7 cellular contexts compared by ENCODE assay signal in genomic region chr7:48084727-48085432, GRCh38. TPM values are rescaled to one million over a fixed set of nuclear protein-coding genes. Genes with fewer than 3 reads are reported as not detected.
DNase-seq lines count a peak whose midpoint lies in the region; ATAC-seq and TF ChIP-seq lines count a peak whose summit lies in the region.

No MANE protein-coding gene starts in this region.

- H3K4me3 ChIP-seq in Peyer's patch = no peak overlapping the region
- H3K4me3 ChIP-seq in heart right ventricle = no peak overlapping the region

- intact Hi-C loops in heart right ventricle (cut with DNase I) = loop anchor here in 4 of 10 donors (5.0 kb wide), 4 partner anchors 48 to 108 kb away; partner anchors contain the start of genes C7orf57 (in 2 of the 4) and HUS1 (in 2 of the 4)

- H3K36me3 ChIP-seq in Peyer's patch (no peaks in the 10 kb centered on the region), heart right ventricle (no peaks in the 10 kb centered on the region)

- no peaks in the 10 kb centered on the region for H3K27me3 ChIP-seq in Peyer's patch
- no peaks in the 10 kb centered on the region for H3K27me3 ChIP-seq in heart right ventricle

- TF ChIP-seq CTCF in Peyer's patch (IDR thresholded peaks at IDR 0.05) (peak in 2 of 6 experiments; percentile 7 to 24), heart right ventricle (IDR thresholded peaks at IDR 0.05) (no peak)

- peak in 2 of 3 donors; percentile 71 to 88 for DNase-seq in Peyer's patch
- DNase-seq in activated T-helper 9 cell treated with anti-CD3 and anti-CD28 coated beads, Interleukin-2, amount 50 U/mL, for 16 hours (ENCODE audit: low read depth) = peak; percentile 63
- peak; percentile 40 to 63 for DNase-seq in heart right ventricle
- peak; percentile 32 to 58 for DNase-seq in stimulated activated CD4-positive, alpha-beta T cell treated with anti-CD3 and anti-CD28 coated beads, Interleukin-1b, Interleukin-23, amount 100 ng/mL, for 4 hours (ENCODE audit: low read depth in 2 of 2)
- DNase-seq in NCI-H345 (lab: John Stamatoyannopoulos, UW) = no peak

- TF ChIP-seq POLR2A in Peyer's patch (IDR thresholded peaks at IDR 0.05) = peak in 1 of 2 donors; percentile 23

- 65 to 78% methylated on average over 9 of the region's 9 CpGs for WGBS in heart right ventricle, 2 donors

- peak overlapping the region; percentile 52 to 63 (median 60) for H3K27ac ChIP-seq in Peyer's patch
- peak overlapping the region in 6 of 10 donors; percentile 3 to 97 (median 16) for H3K27ac ChIP-seq in heart right ventricle

- ATAC-seq in GM18907 (IDR thresholded peaks at IDR 0.05; ENCODE audit: unreplicated experiment) (peak; percentile 69), HG03045 (IDR thresholded peaks at IDR 0.05; ENCODE audit: unreplicated experiment) (peak; percentile 54), heart right ventricle (peak in 5 of 8 donors; percentile 12 to 52 (median 32))

- H3K9me3 ChIP-seq in Peyer's patch (no peaks in the 10 kb centered on the region), heart right ventricle (no peaks in the 10 kb centered on the region)

- H3K4me1 ChIP-seq in Peyer's patch = peaks cover 0 to 46% (median 13%) of the 10 kb centered on the region in 4 donors
- peaks cover 2 to 62% (median 43%) of the 10 kb centered on the region in 9 donors for H3K4me1 ChIP-seq in heart right ventricle

RNA-seq across cellular contexts. Expression of gene UPP1, which starts 4.2 kb away (rescaled TPM):
- 10 to 100 TPM; 15.4 to 24.0 (median 16.4) TPM for total RNA-seq in Peyer's patch
- total RNA-seq in heart right ventricle = 10 to 100 TPM; 14.4 to 26.6 (median 17.4) TPM
- polyA plus RNA-seq in heart right ventricle = 10 to 100 TPM; 27.5 to 54.5 TPM

RNA-seq across cellular contexts. Expression of gene C7orf57, which starts 49.5 kb away (rescaled TPM):
- total RNA-seq in Peyer's patch = not detected
- under 1 TPM in 1 of 10 donors, not detected in 9; 0.24 TPM for total RNA-seq in heart right ventricle
- polyA plus RNA-seq in heart right ventricle = not detected

RNA-seq across cellular contexts. Expression of gene SUN3, which starts 56.0 kb away (rescaled TPM):
- total RNA-seq in Peyer's patch (not detected), heart right ventricle (not detected)
- not detected for polyA plus RNA-seq in heart right ventricle
